ENCODE assay signal across 2 cellular contexts in the genomic region with DNA sequence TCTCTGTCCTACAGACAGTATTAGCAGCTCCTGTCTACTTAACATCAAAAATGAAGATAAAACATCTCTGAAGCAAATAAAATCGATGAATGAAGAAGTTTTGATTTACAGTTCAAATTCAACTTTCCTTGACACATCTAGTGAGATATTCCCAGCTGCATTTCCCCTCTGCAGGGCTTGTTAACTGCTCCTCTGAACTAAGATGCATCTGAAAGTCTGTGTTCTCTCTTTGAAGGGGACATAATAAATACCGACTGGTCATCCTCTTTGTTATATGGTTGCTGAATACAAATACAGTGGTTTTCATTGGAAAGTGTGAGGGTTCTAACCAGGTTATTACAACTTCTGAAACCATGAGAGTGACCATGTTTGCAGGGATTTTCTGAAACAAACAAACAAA.
TF ChIP-seq lines count a peak whose summit lies in the region.

No MANE protein-coding gene starts in this region.

TF ChIP-seq in GM23338, 12 proteins besides CTCF, POLR2A, EP300 and RAD21 (continued from another document):
- TF ChIP-seq, protein P1, sequence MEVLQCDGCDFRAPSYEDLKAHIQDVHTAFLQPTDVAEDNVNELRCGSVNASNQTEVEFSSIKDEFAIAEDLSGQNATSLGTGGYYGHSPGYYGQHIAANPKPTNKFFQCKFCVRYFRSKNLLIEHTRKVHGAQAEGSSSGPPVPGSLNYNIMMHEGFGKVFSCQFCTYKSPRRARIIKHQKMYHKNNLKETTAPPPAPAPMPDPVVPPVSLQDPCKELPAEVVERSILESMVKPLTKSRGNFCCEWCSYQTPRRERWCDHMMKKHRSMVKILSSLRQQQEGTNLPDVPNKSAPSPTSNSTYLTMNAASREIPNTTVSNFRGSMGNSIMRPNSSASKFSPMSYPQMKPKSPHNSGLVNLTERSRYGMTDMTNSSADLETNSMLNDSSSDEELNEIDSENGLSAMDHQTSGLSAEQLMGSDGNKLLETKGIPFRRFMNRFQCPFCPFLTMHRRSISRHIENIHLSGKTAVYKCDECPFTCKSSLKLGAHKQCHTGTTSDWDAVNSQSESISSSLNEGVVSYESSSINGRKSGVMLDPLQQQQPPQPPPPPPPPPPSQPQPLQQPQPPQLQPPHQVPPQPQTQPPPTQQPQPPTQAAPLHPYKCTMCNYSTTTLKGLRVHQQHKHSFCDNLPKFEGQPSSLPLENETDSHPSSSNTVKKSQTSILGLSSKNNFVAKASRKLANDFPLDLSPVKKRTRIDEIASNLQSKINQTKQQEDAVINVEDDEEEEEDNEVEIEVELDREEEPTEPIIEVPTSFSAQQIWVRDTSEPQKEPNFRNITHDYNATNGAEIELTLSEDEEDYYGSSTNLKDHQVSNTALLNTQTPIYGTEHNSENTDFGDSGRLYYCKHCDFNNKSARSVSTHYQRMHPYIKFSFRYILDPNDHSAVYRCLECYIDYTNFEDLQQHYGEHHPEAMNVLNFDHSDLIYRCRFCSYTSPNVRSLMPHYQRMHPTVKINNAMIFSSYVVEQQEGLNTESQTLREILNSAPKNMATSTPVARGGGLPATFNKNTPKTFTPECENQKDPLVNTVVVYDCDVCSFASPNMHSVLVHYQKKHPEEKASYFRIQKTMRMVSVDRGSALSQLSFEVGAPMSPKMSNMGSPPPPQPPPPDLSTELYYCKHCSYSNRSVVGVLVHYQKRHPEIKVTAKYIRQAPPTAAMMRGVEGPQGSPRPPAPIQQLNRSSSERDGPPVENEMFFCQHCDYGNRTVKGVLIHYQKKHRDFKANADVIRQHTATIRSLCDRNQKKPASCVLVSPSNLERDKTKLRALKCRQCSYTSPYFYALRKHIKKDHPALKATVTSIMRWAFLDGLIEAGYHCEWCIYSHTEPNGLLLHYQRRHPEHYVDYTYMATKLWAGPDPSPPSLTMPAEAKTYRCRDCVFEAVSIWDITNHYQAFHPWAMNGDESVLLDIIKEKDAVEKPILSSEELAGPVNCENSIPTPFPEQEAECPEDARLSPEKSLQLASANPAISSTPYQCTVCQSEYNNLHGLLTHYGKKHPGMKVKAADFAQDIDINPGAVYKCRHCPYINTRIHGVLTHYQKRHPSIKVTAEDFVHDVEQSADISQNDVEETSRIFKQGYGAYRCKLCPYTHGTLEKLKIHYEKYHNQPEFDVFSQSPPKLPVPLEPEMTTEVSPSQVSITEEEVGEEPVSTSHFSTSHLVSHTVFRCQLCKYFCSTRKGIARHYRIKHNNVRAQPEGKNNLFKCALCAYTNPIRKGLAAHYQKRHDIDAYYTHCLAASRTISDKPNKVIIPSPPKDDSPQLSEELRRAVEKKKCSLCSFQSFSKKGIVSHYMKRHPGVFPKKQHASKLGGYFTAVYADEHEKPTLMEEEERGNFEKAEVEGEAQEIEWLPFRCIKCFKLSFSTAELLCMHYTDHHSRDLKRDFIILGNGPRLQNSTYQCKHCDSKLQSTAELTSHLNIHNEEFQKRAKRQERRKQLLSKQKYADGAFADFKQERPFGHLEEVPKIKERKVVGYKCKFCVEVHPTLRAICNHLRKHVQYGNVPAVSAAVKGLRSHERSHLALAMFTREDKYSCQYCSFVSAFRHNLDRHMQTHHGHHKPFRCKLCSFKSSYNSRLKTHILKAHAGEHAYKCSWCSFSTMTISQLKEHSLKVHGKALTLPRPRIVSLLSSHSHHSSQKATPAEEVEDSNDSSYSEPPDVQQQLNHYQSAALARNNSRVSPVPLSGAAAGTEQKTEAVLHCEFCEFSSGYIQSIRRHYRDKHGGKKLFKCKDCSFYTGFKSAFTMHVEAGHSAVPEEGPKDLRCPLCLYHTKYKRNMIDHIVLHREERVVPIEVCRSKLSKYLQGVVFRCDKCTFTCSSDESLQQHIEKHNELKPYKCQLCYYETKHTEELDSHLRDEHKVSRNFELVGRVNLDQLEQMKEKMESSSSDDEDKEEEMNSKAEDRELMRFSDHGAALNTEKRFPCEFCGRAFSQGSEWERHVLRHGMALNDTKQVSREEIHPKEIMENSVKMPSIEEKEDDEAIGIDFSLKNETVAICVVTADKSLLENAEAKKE (CRISPR knock-in tag; IDR thresholded peaks at IDR 0.05): no peak

TF ChIP-seq in WTC11, 78 proteins besides CTCF, POLR2A, EP300 and RAD21 (continued from another document):
- TF ChIP-seq, protein P2, sequence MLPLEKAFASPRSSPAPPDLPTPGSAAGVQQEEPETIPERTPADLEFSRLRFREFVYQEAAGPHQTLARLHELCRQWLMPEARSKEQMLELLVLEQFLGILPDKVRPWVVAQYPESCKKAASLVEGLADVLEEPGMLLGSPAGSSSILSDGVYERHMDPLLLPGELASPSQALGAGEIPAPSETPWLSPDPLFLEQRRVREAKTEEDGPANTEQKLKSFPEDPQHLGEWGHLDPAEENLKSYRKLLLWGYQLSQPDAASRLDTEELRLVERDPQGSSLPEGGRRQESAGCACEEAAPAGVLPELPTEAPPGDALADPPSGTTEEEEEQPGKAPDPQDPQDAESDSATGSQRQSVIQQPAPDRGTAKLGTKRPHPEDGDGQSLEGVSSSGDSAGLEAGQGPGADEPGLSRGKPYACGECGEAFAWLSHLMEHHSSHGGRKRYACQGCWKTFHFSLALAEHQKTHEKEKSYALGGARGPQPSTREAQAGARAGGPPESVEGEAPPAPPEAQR (CRISPR knock-in tag; IDR thresholded peaks at IDR 0.05): no peak
- TF ChIP-seq CREM (CRISPR knock-in tag; IDR thresholded peaks at IDR 0.05) (no peak), ZNF317 (CRISPR knock-in tag; IDR thresholded peaks at IDR 0.05; ENCODE audit: borderline replicate concordance, low read depth) (no peak), ZNF423 (CRISPR knock-in tag; IDR thresholded peaks at IDR 0.05) (no peak), ZNF263 (CRISPR knock-in tag; IDR thresholded peaks at IDR 0.05; ENCODE audit: low read depth) (no peak), ZNF219 (CRISPR knock-in tag; IDR thresholded peaks at IDR 0.05; ENCODE audit: borderline replicate concordance) (no peak), FOXP1 (CRISPR knock-in tag; IDR thresholded peaks at IDR 0.05; ENCODE audit: borderline replicate concordance) (no peak), ZNF416 (CRISPR knock-in tag; IDR thresholded peaks at IDR 0.05) (no peak)
- TF ChIP-seq, protein P3, sequence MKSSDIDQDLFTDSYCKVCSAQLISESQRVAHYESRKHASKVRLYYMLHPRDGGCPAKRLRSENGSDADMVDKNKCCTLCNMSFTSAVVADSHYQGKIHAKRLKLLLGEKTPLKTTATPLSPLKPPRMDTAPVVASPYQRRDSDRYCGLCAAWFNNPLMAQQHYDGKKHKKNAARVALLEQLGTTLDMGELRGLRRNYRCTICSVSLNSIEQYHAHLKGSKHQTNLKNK (CRISPR knock-in tag; IDR thresholded peaks at IDR 0.05): no peak
